Comparison of ENCODE assay signal across 9 cellular contexts in the genomic region with DNA sequence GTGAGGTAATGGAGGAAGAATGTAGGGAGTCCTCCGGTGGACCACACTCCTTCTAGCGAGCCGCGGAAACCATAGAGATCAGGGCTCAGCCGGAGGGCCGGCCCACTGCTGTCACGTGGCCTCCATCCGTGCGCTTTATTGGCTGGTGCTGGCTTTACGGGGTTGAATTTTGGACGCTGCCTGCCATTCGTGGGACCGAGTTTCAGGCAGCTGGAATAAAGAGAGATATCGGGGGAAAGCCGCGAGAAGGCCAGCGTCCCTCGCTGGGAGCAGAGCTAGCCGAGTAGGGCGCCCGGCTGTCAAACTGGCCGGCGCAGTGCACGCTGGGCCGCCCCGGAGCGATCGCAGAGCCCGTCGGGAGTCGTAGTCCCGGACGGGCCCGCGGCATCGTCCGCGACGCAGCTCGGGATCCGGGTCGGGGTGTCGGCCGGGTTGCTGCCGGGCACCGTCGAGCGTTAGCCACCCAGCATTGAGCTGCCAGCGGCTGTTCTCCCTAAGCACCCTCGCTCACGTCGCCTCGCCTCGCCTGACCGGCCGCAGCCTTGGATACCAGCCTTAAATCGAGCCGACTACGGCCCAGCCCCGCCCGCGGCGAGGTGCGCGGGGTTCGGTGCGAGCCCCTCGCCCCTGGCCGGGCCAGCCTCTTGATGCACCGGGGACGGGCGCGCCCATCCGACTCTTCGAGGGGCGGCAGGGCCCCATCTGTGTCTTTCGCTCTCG. TPM values are rescaled to one million over a fixed set of nuclear protein-coding genes. Genes with fewer than 3 reads are reported as not detected.
DNase-seq lines count a peak whose midpoint lies in the region; TF ChIP-seq lines count a peak whose summit lies in the region.
"Not testable (repeated sequence)": the region's sequence is repeated elsewhere in the genome, so short reads cannot be mapped to it uniquely, and the experiment has no call there.
"Had no signal": no experiment of that assay in that cellular context is flagged by ENCODE, and none has a peak within 500 bp of the region (broad histone marks: within the 10 kb centered on the region; RNA-seq: fewer than 3 reads in every experiment).

A gene with protein sequence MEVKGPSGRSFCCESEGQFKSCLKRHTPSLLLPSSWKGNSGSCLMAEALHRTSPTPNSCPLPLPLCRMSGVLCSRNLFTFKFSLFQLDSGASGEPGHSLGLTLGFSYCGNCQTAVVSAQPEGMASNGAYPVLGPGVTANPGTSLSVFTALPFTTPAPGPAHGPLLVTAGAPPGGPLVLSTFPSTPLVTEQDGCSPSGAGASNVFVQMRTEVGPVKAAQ (N-terminal part only) (plus strand): TSS at position 244 of the 720 bp plus-strand sequence. CDS start 15,002 bp downstream, outside the sequence.

- H3K36me3 ChIP-seq in SJSA1, neural progenitor cell: not testable (repeated sequence)

- H3K36me3 Mint-ChIP-seq in activated naive CD4-positive, alpha-beta T cell treated with anti-CD3 and anti-CD28 coated beads for 36 hours (ENCODE audit: low read depth); neural progenitor cell: not testable (repeated sequence)

- CTCF ChIA-PET in activated naive CD4-positive, alpha-beta T cell treated with anti-CD3 and anti-CD28 coated beads for 36 hours (lab: Charles Lee): not testable (repeated sequence)

- H3K4me3 ChIP-seq in SJSA1 (peak within 1 kb of the TSS; percentile 52), neural progenitor cell (peak within 1 kb of the TSS; percentile 60)

- H3K79me2 ChIP-seq in neural progenitor cell (ENCODE audit: low read depth): peaks cover 54% of the 10 kb centered on the region

- DNase-seq in ELF-1 (ENCODE audit: low read depth, low spot score): peak; percentile 82
- peak; percentile 61 for DNase-seq in H4 (ENCODE audit: low spot score)
- peak; percentile 38 for DNase-seq in KG1 (lab: John Stamatoyannopoulos, UW)
- DNase-seq in SJSA1 (ENCODE audit: low read depth in 1 of 2, low spot score in 2 of 2): peak; percentile 84 to 86
- peak; percentile 82 for DNase-seq in activated naive CD4-positive, alpha-beta T cell treated with anti-CD3 and anti-CD28 coated beads for 36 hours
- peak; percentile 72 for DNase-seq in foreskin melanocyte
- peak; percentile 81 for DNase-seq in neural progenitor cell (ENCODE audit: low spot score)
- DNase-seq in stimulated activated naive CD4-positive, alpha-beta T cell (lab: John Stamatoyannopoulos, UW): peak; percentile 70 to 91 (median 76)

- peak within 1 kb of the TSS; percentile 83 for H3K4me3 Mint-ChIP-seq in activated naive CD4-positive, alpha-beta T cell treated with anti-CD3 and anti-CD28 coated beads for 36 hours
- H3K4me3 Mint-ChIP-seq in neural progenitor cell: peak within 1 kb of the TSS; percentile 96

- not testable (repeated sequence) for H3K27me3 ChIP-seq in SJSA1 (replicated peaks); neural progenitor cell

- not testable (repeated sequence) for H3K4me1 ChIP-seq in SJSA1 (replicated peaks); neural progenitor cell

- peaks cover 25% of the 10 kb centered on the region for H3K4me1 Mint-ChIP-seq in activated naive CD4-positive, alpha-beta T cell treated with anti-CD3 and anti-CD28 coated beads for 36 hours (ENCODE audit: low read depth)
- peaks cover 11% of the 10 kb centered on the region for H3K4me1 Mint-ChIP-seq in neural progenitor cell

- not testable (repeated sequence) for H3K27me3 Mint-ChIP-seq in activated naive CD4-positive, alpha-beta T cell treated with anti-CD3 and anti-CD28 coated beads for 36 hours (ENCODE audit: low read depth); neural progenitor cell (ENCODE audit: insufficient read depth, low read depth)

- not testable (repeated sequence) for H3K9me3 ChIP-seq in SJSA1 (replicated peaks); neural progenitor cell (ENCODE audit: low read depth)

- intact Hi-C loops in activated naive CD4-positive, alpha-beta T cell treated with anti-CD3 and anti-CD28 coated beads for 36 hours (cut with micrococcal nuclease): loop anchor here (5.0 to 10.0 kb wide), 2 partner anchors 251 to 582 kb away; a partner anchor contains a TSS

- H3F3A ChIP-seq in neural progenitor cell (ENCODE audit: low read depth): not testable (repeated sequence)

- peak within 1 kb of the TSS; percentile 88 for H2AFZ ChIP-seq in neural progenitor cell (replicated peaks)

- peak within 1 kb of the TSS; percentile 87 for H3K27ac Mint-ChIP-seq in activated naive CD4-positive, alpha-beta T cell treated with anti-CD3 and anti-CD28 coated beads for 36 hours
- H3K27ac Mint-ChIP-seq in neural progenitor cell: not testable (repeated sequence)

- peaks cover 16% of the 10 kb centered on the region for H4K20me1 ChIP-seq in neural progenitor cell (ENCODE audit: low read depth)

- H3K9me3 Mint-ChIP-seq in activated naive CD4-positive, alpha-beta T cell treated with anti-CD3 and anti-CD28 coated beads for 36 hours; neural progenitor cell: not testable (repeated sequence)

- not testable (repeated sequence) for TF ChIP-seq CTCF in neural progenitor cell (IDR thresholded peaks at IDR 0.05)

- H3K27ac ChIP-seq in SJSA1 (peak within 1 kb of the TSS; percentile 71), neural progenitor cell (peak within 1 kb of the TSS; percentile 94)

- H3K9ac ChIP-seq in neural progenitor cell: peak within 1 kb of the TSS; percentile 88

- H3K4me2 ChIP-seq in neural progenitor cell: peak within 1 kb of the TSS; percentile 74

RNA-seq across cellular contexts. Expression of the gene that starts here (rescaled TPM):
- not detected in 2 replicates for total RNA-seq in H4 (2014; rRNA removed; shearing (Covaris generic))
- 0.05 TPM in 1 of 2 replicates, not detected in the other for total RNA-seq in SJSA1 (2014; rRNA removed; shearing (Covaris generic))
- under 1 TPM in 1 of 2 experiments, not detected in 1; 0.07 TPM for total RNA-seq in activated naive CD4-positive, alpha-beta T cell treated with anti-CD3 and anti-CD28 coated beads for 36 hours
- 0.07 and 0.09 TPM in 2 replicates for total RNA-seq in neural progenitor cell (ENCODE audit: low replicate concordance)
- total RNA-seq: activated CD8-positive, alpha-beta memory T cell treated with anti-CD3 and anti-CD28 coated beads for 36 hours had no signal

Comparison
In these comparisons a context has a peak if more than half of its experiments do, and no peak if none do; other contexts are left out.
1. Peak in every context shown above with its lines: DNase-seq, H3K4me3 ChIP-seq and H3K27ac ChIP-seq.
2. Peak in DNase-seq in H4; RNA of the gene not detected or under 1 TPM.
3. Peak in DNase-seq, H3K4me3 ChIP-seq and H3K27ac ChIP-seq in SJSA1; RNA of the gene not detected or under 1 TPM.
4. Peak in DNase-seq in activated naive CD4-positive, alpha-beta T cell treated with anti-CD3 and anti-CD28 coated beads for 36 hours; RNA of the gene not detected or under 1 TPM.
5. Peak in DNase-seq, H3K4me3 ChIP-seq, H3K27ac ChIP-seq, H3K9ac ChIP-seq and H3K4me2 ChIP-seq in neural progenitor cell; RNA of the gene not detected or under 1 TPM.